12 cellular contexts compared by ENCODE assay signal in the genomic region with DNA sequence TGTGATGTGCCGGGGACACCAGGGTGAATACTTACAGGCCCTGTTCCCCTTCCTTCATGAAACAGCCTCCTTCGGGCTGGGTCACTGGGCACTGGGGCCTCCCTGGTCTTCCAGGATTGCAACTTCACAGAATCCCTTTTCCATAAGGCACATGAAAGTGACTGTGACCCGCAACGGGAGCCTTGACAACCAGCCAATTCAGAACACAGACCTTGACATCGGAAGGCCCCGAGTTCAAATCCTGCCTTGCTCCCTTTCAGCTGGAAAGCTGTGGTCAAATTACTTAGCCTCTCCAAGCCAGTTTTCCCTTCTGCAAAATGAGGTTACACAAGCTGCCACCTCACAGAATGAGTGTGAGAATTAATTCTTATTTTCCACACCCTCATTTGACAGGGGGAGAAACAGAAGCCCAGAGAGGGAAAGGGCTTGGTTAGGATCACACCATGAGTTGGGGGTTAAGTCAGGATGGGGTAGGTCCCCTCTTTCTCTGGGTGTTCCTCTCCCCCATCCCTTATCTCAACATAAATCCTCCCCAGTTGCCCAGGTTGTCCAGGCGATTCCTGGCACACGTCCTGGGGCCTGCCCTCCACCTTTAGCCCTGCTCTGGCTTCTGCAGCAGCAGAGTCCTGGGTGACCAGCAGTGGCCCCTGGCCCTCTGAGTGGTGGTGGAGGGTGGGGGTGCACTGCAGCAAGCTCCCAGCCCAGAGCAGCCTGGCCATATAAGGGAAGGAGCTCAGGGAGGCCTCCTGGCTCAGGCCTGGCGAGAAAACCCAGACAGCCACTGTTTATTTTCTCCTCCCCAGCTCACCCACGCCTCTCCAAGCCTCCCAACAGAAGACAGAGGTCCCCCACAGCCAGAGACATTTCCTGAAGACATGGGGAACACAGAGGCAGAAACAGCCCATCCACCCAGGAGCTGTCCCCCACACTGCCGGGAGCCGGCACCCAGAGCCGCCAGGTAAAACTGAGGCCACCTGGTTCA. TPM values are rescaled to one million over a fixed set of nuclear protein-coding genes. Genes with fewer than 3 reads are reported as not detected.
A peak's percentile ranks its signal among the peaks of the same experiment; 100 is the strongest.
DNase-seq lines count a peak whose midpoint lies in the region; ATAC-seq and TF ChIP-seq lines count a peak whose summit lies in the region.
"Had no signal": no experiment of that assay in that cellular context is flagged by ENCODE, and none has a peak within 500 bp of the region (broad histone marks: within the 10 kb centered on the region; RNA-seq: fewer than 3 reads in every experiment).

No MANE protein-coding gene starts in this region.

- intact Hi-C loops in Right ventricle myocardium inferior (cut with DNase I), result loop anchor here (2.0 kb wide), 1 partner anchor 41 kb away; no protein-coding TSS in a partner anchor

- TF ChIP-seq CTCF in nephron progenitor cell (IDR thresholded peaks at IDR 0.05), result no peak

- H3K4me3 ChIP-seq in urinary bladder (ENCODE audit: low read depth, low read length), result no peak overlapping the region

- peaks cover 9% of the 10 kb centered on the region for H3K36me3 Mint-ChIP-seq in nephron progenitor cell (ENCODE audit: low read depth)
- no peaks in the 10 kb centered on the region for H3K36me3 Mint-ChIP-seq in natural killer cell treated with Interleukin-12 subunit alpha and Interleukin-12 subunit beta and Interleukin-15 and Interleukin-18, amount 100 ng/mL, for 72 hours

- peaks cover 6% of the 10 kb centered on the region for H3K27me3 Mint-ChIP-seq in nephron progenitor cell (ENCODE audit: low read depth, poor library complexity)
- peaks cover 0 to 3% of the 10 kb centered on the region in 2 donors for H3K27me3 Mint-ChIP-seq in natural killer cell treated with Interleukin-12 subunit alpha and Interleukin-12 subunit beta and Interleukin-15 and Interleukin-18, amount 100 ng/mL, for 72 hours

- peak overlapping the region; percentile 72 for H3K4me3 Mint-ChIP-seq in nephron progenitor cell
- no peak overlapping the region for H3K4me3 Mint-ChIP-seq in natural killer cell treated with Interleukin-12 subunit alpha and Interleukin-12 subunit beta and Interleukin-15 and Interleukin-18, amount 100 ng/mL, for 72 hours

- peaks cover 92% of the 10 kb centered on the region for H3K4me1 Mint-ChIP-seq in nephron progenitor cell
- H3K4me1 Mint-ChIP-seq in natural killer cell treated with Interleukin-12 subunit alpha and Interleukin-12 subunit beta and Interleukin-15 and Interleukin-18, amount 100 ng/mL, for 72 hours (ENCODE audit: low read depth in 2 of 2), result no peaks in the 10 kb centered on the region

- H3K9me3 Mint-ChIP-seq in nephron progenitor cell, result no peaks in the 10 kb centered on the region
- no peaks in the 10 kb centered on the region for H3K9me3 Mint-ChIP-seq in natural killer cell treated with Interleukin-12 subunit alpha and Interleukin-12 subunit beta and Interleukin-15 and Interleukin-18, amount 100 ng/mL, for 72 hours

- peak overlapping the region; percentile 99 for H3K27ac Mint-ChIP-seq in nephron progenitor cell
- H3K27ac Mint-ChIP-seq in natural killer cell treated with Interleukin-12 subunit alpha and Interleukin-12 subunit beta and Interleukin-15 and Interleukin-18, amount 100 ng/mL, for 72 hours, result no peak overlapping the region

- ATAC-seq in Right ventricle myocardium inferior (peak; percentile 77), GM21390 (IDR thresholded peaks at IDR 0.05; ENCODE audit: unreplicated experiment) (no peak)
- no peak for ATAC-seq in natural killer cell treated with Interleukin-12 subunit alpha and Interleukin-12 subunit beta and Interleukin-15 and Interleukin-18, amount 100 ng/mL, for 72 hours

- peak overlapping the region; percentile 83 for H3K27ac ChIP-seq in urinary bladder (ENCODE audit: low read depth)
- H3K27ac ChIP-seq: HL-60 had no signal

- 25% methylated on average over 13 of the region's 13 CpGs for WGBS in urinary bladder

- DNase-seq in amniotic epithelial cell (ENCODE audit: low read depth) (peak; percentile 87), Right ventricle myocardium inferior (ENCODE audit: missing footprints) (no peak), nephron progenitor cell (no peak), RPMI8226 (no peak), superior temporal gyrus (ENCODE audit: extremely low spot score) (no peak)
- no peak for DNase-seq in natural killer cell treated with Interleukin-12 subunit alpha and Interleukin-12 subunit beta and Interleukin-15 and Interleukin-18, amount 100 ng/mL, for 72 hours (ENCODE audit: low spot score)
- DNase-seq: DND-41 had no signal

- H3K36me3 ChIP-seq in urinary bladder (ENCODE audit: insufficient read depth), result peaks cover 3% of the 10 kb centered on the region

- no peaks in the 10 kb centered on the region for H3K4me1 ChIP-seq in urinary bladder (ENCODE audit: insufficient read depth)

RNA-seq across cellular contexts. Expression of a gene that starts 44.5 kb away (rescaled TPM):
- not detected for total RNA-seq in Right ventricle myocardium inferior
- total RNA-seq in urinary bladder, result 8.9 TPM
- 3.7 TPM for polyA plus RNA-seq in urinary bladder
- not detected for total RNA-seq in natural killer cell treated with Interleukin-12 subunit alpha and Interleukin-12 subunit beta and Interleukin-15 and Interleukin-18, amount 100 ng/mL, for 72 hours
- total RNA-seq: cerebellum, subcutaneous adipose tissue had no signal
